In the genomic region with DNA sequence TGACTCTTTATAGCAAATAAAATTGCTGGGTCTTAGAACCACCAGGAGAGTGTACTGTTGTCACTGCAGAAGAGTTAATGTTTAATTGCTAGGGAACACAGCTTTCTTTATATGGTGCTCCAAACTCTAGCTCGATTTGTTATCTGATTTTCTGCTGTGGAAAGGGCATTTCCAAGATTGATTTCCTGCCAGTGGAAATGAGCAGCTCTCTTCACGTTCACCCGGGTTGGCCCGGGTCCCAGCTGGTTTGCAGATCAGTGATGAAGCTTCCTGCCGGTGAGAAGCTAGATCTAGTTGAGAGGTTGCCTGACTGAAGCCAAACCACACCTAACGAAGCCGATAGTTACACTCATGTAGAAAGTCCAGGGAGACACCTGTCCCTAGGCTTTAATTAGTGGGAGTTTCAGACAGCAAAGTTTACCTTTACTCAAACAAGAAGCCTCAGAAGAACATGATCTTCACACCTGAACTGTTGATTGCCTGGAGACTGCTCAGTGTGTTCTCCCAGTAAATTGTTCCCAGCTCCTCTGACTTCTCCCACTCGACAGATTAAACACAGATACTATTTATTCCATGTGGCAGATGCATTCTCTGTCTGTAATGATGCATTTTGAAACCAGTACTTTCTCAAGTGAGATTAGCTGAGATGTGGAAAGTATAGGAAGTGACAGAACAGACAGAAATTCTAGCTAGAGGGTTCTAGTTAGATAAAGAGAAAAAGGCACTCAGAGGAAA, we compare ENCODE assay signal across 8 cellular contexts. TPM values are rescaled to one million over a fixed set of nuclear protein-coding genes. Genes with fewer than 3 reads are reported as not detected.
DNase-seq lines count a peak whose midpoint lies in the region; ATAC-seq and TF ChIP-seq lines count a peak whose summit lies in the region.

No MANE protein-coding gene starts in this region.

- ATAC-seq in GM18505 (IDR thresholded peaks at IDR 0.05; ENCODE audit: unreplicated experiment) (peak; percentile 63), HG02852 (IDR thresholded peaks at IDR 0.05; ENCODE audit: unreplicated experiment) (peak; percentile 62), gastrocnemius medialis (no peak)

- H3K36me3 ChIP-seq in gastrocnemius medialis = no peaks in the 10 kb centered on the region

- peak; percentile 30 for TF ChIP-seq POLR2A in GM18505 (IDR thresholded peaks at IDR 0.05; ENCODE audit: borderline replicate concordance, extremely low read depth, insufficient read depth, insufficient read length)
- no peak for TF ChIP-seq POLR2A in gastrocnemius medialis (IDR thresholded peaks at IDR 0.05)

- in situ Hi-C loops in gastrocnemius medialis (cut with MboI; ENCODE audit: low sequenced_read_pairs in 4 of 4) = no loop called here

- intact Hi-C loops in gastrocnemius medialis (cut with DNase I; ENCODE audit: low total_unique reads) = no loop called here

- H3K9me3 ChIP-seq in gastrocnemius medialis = no peaks in the 10 kb centered on the region

- H3K27me3 ChIP-seq in gastrocnemius medialis = no peaks in the 10 kb centered on the region

- TF ChIP-seq CTCF in 22Rv1 (IDR thresholded peaks at IDR 0.05) = peak; percentile 36; the same call in 1 of the 2 replicates
- TF ChIP-seq CTCF in fibroblast of pulmonary artery (IDR thresholded peaks at IDR 0.05; ENCODE audit: low read length, missing control alignments) = no peak
- TF ChIP-seq CTCF in gastrocnemius medialis (IDR thresholded peaks at IDR 0.05 in 4 of 5, conservative IDR thresholded peaks at IDR 0.05 in 1 of 5) = no peak

- peaks cover 0 to 5% of the 10 kb centered on the region in 2 donors for H3K4me1 ChIP-seq in gastrocnemius medialis

- H3K4me3 ChIP-seq in fibroblast of pulmonary artery (replicated peaks; ENCODE audit: low read depth, low read length) (no peak overlapping the region), gastrocnemius medialis (no peak overlapping the region)

- peak; percentile 75 for DNase-seq in NCI-H2029 (lab: John Stamatoyannopoulos, UW)
- peak; percentile 33 for DNase-seq in activated CD8-positive, alpha-beta memory T cell treated with anti-CD3 and anti-CD28 coated beads, Interleukin-2, amount 50 U/mL, for 4 hours
- DNase-seq in fibroblast of pulmonary artery (ENCODE audit: low read depth) = peak; percentile 44
- DNase-seq in gastrocnemius medialis = no peak
- no peak for DNase-seq in medulla oblongata (ENCODE audit: extremely low spot score)

- peak overlapping the region; percentile 87 for H3K27ac ChIP-seq in 22Rv1
- peak overlapping the region in 3 of 4 donors; percentile 18 to 32 (median 21) for H3K27ac ChIP-seq in gastrocnemius medialis

RNA-seq across cellular contexts. Expression of a gene that starts 27.8 kb away (rescaled TPM):
- 1 to 10 TPM in 1 of 4 donors, under 1 TPM in 3; 0.39 to 1.1 (median 0.72) TPM for total RNA-seq in gastrocnemius medialis

RNA-seq across cellular contexts. Expression of a gene that starts 30.3 kb away (rescaled TPM):
- total RNA-seq in gastrocnemius medialis = 1 to 10 TPM in 3 of 4 donors, under 1 TPM in 1; 0.46 to 9.3 (median 1.5) TPM

Comparison
In these comparisons a context has a peak if more than half of its experiments do, and no peak if none do; other contexts are left out.
1. ATAC-seq: peak in GM18505 (single experiment) and HG02852 (single experiment); none in gastrocnemius medialis (0 of 2).
2. DNase-seq: peak in NCI-H2029 (single experiment), activated CD8-positive, alpha-beta memory T cell treated with anti-CD3 and anti-CD28 coated beads, Interleukin-2, amount 50 U/mL, for 4 hours (single experiment) and fibroblast of pulmonary artery (single experiment); none in gastrocnemius medialis (0 of 2) and medulla oblongata (single experiment).